Comparison of ENCODE assay signal across 1 cellular context in genomic region chr15:78777290-78777952, GRCh38. TPM values are rescaled to one million over a fixed set of nuclear protein-coding genes. Genes with fewer than 3 reads are reported as not detected.
"Had no signal": no experiment of that assay in that cellular context is flagged by ENCODE, and none has a peak within 500 bp of the region (broad histone marks: within the 10 kb centered on the region; RNA-seq: fewer than 3 reads in every experiment).

No MANE protein-coding gene starts in this region.

RNA-seq across cellular contexts. Expression of gene ADAMTS7, which starts 33.8 kb away (rescaled TPM):
- total RNA-seq: mononuclear cell had no signal
